ENCODE assay signal across 10 cellular contexts in genomic region chr4:159206427-159206871, GRCh38.
DNase-seq lines count a peak whose midpoint lies in the region; ATAC-seq, FAIRE-seq and TF ChIP-seq lines count a peak whose summit lies in the region.
"Had no signal": no experiment of that assay in that cellular context is flagged by ENCODE, and none has a peak within 500 bp of the region (broad histone marks: within the 10 kb centered on the region; RNA-seq: fewer than 3 reads in every experiment).

No MANE protein-coding gene starts in this region.

- H3K27me3 Mint-ChIP-seq in activated T-helper 17 cell treated with anti-CD3 and anti-CD28 coated beads, Interleukin-2, amount 50 U/mL, for 72 hours = no peaks in the 10 kb centered on the region
- no peaks in the 10 kb centered on the region for H3K27me3 Mint-ChIP-seq in Calu3 (ENCODE audit: unreplicated experiment)
- H3K27me3 Mint-ChIP-seq: naive thymus-derived CD8-positive, alpha-beta T cell had no signal

- no peak overlapping the region for H3K23ac ChIP-seq in neuronal stem cell (ENCODE audit: low read depth, low read length, poor library complexity)

- peak; percentile 83 for ATAC-seq in activated CD4-positive, CD25-positive, alpha-beta regulatory T cell treated with anti-CD3 and anti-CD28 coated beads, Interleukin-2, amount 50 U/mL, for 24 hours
- peak; percentile 76 for ATAC-seq in HG03060 (IDR thresholded peaks at IDR 0.05; ENCODE audit: low read depth, unreplicated experiment)
- peak; percentile 92 for ATAC-seq in activated T-helper 17 cell treated with anti-CD3 and anti-CD28 coated beads, Interleukin-2, amount 50 U/mL, for 72 hours (replicated peaks)

- peaks cover 7% of the 10 kb centered on the region for H3K36me3 Mint-ChIP-seq in activated T-helper 17 cell treated with anti-CD3 and anti-CD28 coated beads, Interleukin-2, amount 50 U/mL, for 72 hours (ENCODE audit: low read depth)
- H3K36me3 Mint-ChIP-seq in Calu3 (ENCODE audit: insufficient read depth, unreplicated experiment) = no peaks in the 10 kb centered on the region

- no peaks in the 10 kb centered on the region for H3K9me3 Mint-ChIP-seq in activated T-helper 17 cell treated with anti-CD3 and anti-CD28 coated beads, Interleukin-2, amount 50 U/mL, for 72 hours
- no peaks in the 10 kb centered on the region for H3K9me3 Mint-ChIP-seq in Calu3 (ENCODE audit: low read depth, unreplicated experiment)
- H3K9me3 Mint-ChIP-seq: naive thymus-derived CD8-positive, alpha-beta T cell had no signal

- H3K27ac ChIP-seq in small intestine (ENCODE audit: low read depth in 1 of 2, low read length in 1 of 2) (no peak overlapping the region), neuronal stem cell (replicated peaks; ENCODE audit: low read length) (no peak overlapping the region)

- no peak overlapping the region for H2AFZ ChIP-seq in neuronal stem cell (ENCODE audit: low read length)

- DNase-seq in activated CD4-positive, CD25-positive, alpha-beta regulatory T cell treated with anti-CD3 and anti-CD28 coated beads, Interleukin-2, amount 50 U/mL, for 72 hours = no peak
- peak; percentile 8 for DNase-seq in stimulated activated CD4-positive, alpha-beta T cell treated with anti-CD3 and anti-CD28 coated beads, Interleukin-2, amount 100 ng/mL, for 4 hours (ENCODE audit: low read depth)
- no peak for DNase-seq in small intestine
- no peak for DNase-seq in Calu3
- no peak for DNase-seq in neuronal stem cell (ENCODE audit: low spot score)
- DNase-seq: naive thymus-derived CD8-positive, alpha-beta T cell had no signal

- intact Hi-C loops in Calu3 (cut with micrococcal nuclease; ENCODE audit: unreplicated experiment) = loop anchor here (10.0 kb wide), 1 partner anchor 238 kb away; no protein-coding TSS in a partner anchor

- peaks cover 0 to 3% of the 10 kb centered on the region in 2 donors for H3K36me3 ChIP-seq in small intestine (ENCODE audit: control insufficient read depth in 2 of 2, insufficient read depth in 2 of 2, low read length in 2 of 2)
- H3K36me3 ChIP-seq in neuronal stem cell (replicated peaks in 1 of 2; ENCODE audit: control insufficient read depth in 2 of 2, insufficient read depth in 2 of 2, low read length in 2 of 2) = peaks cover 0 to 4% of the 10 kb centered on the region in 2 donors

- H2BK12ac ChIP-seq in neuronal stem cell (ENCODE audit: low read length) = no peak overlapping the region

- H2BK5ac ChIP-seq in neuronal stem cell (ENCODE audit: low read length) = no peak overlapping the region

- no peak overlapping the region for H3K18ac ChIP-seq in neuronal stem cell (ENCODE audit: low read length)

- no peak overlapping the region for H2BK15ac ChIP-seq in neuronal stem cell (ENCODE audit: low read length)

- no peaks in the 10 kb centered on the region for H3K9me3 ChIP-seq in small intestine (ENCODE audit: control insufficient read depth, low read depth)
- H3K9me3 ChIP-seq in neuronal stem cell (replicated peaks in 1 of 2; ENCODE audit: control insufficient read depth in 2 of 2, insufficient read depth in 1 of 2, low read depth in 1 of 2, low read length in 2 of 2) = peaks cover 0 to 2% of the 10 kb centered on the region in 2 donors

- peak overlapping the region in 1 of 2 donors; percentile 11 for H3K4me3 ChIP-seq in small intestine (ENCODE audit: low read depth in 1 of 2, low read length in 2 of 2)
- no peak overlapping the region for H3K4me3 ChIP-seq in neuronal stem cell (ENCODE audit: low read length in 2 of 2)

- no peak overlapping the region for H3K4me2 ChIP-seq in neuronal stem cell (ENCODE audit: insufficient read depth, low read length, poor library complexity, severe bottlenecking)

- H3K4me1 ChIP-seq in small intestine (ENCODE audit: control insufficient read depth in 2 of 2, insufficient read depth in 1 of 2, low read depth in 1 of 2, low read length in 1 of 2) = no peaks in the 10 kb centered on the region
- peaks cover 0 to 7% of the 10 kb centered on the region in 2 donors for H3K4me1 ChIP-seq in neuronal stem cell (ENCODE audit: control insufficient read depth in 2 of 2, insufficient read depth in 1 of 2, low read depth in 1 of 2, low read length in 2 of 2)

- H3K4ac ChIP-seq in neuronal stem cell (ENCODE audit: low read length) = no peak overlapping the region

- no peak overlapping the region for H2BK120ac ChIP-seq in neuronal stem cell (ENCODE audit: low read depth, low read length)

- no peak overlapping the region for H3K9ac ChIP-seq in neuronal stem cell (ENCODE audit: low read depth, low read length, poor library complexity)

- no TSS peak for BruUV-seq in Calu3 (replicated peaks; lab: Mats Ljungman, UMichigan)

- TF ChIP-seq CTCF in Calu3 (IDR thresholded peaks at IDR 0.05; ENCODE audit: unreplicated experiment) = no peak

- no peak overlapping the region for H2AK5ac ChIP-seq in neuronal stem cell (ENCODE audit: low read depth, low read length)

- no peak overlapping the region for H4K8ac ChIP-seq in neuronal stem cell (ENCODE audit: low read depth, low read length)

- peak overlapping the region; percentile 75 for H3K4me3 Mint-ChIP-seq in activated T-helper 17 cell treated with anti-CD3 and anti-CD28 coated beads, Interleukin-2, amount 50 U/mL, for 72 hours
- no peak overlapping the region for H3K4me3 Mint-ChIP-seq in Calu3 (ENCODE audit: low read depth, unreplicated experiment)

- no peak for FAIRE-seq in small intestine (lab: Jason Lieb, UNC)
- FAIRE-seq: A204.1 had no signal

- CTCF ChIA-PET in Calu3 (lab: Charles Lee) = no interaction called here

- H3K27me3 ChIP-seq in small intestine (ENCODE audit: control insufficient read depth in 2 of 2, insufficient read depth in 2 of 2, low read length in 2 of 2) (no peaks in the 10 kb centered on the region), neuronal stem cell (ENCODE audit: control insufficient read depth in 3 of 3, insufficient read depth in 3 of 3, low read depth in 1 of 3, low read length in 3 of 3) (no peaks in the 10 kb centered on the region)

- H3K27ac Mint-ChIP-seq in activated T-helper 17 cell treated with anti-CD3 and anti-CD28 coated beads, Interleukin-2, amount 50 U/mL, for 72 hours = peak overlapping the region; percentile 93
- no peak overlapping the region for H3K27ac Mint-ChIP-seq in Calu3 (ENCODE audit: unreplicated experiment)

- 38 to 77% (median 59%) methylated on average over 4 of the region's 4 CpGs for WGBS in small intestine, 3 donors
- WGBS in neuronal stem cell (ENCODE audit: extremely low coverage in 2 of 2, insufficient read length in 2 of 2, insufficient replicate concordance in 1 of 2), 2 donors = no CpG with 5 or more reads among the region's 4 CpGs

- H3K79me1 ChIP-seq in neuronal stem cell (ENCODE audit: low read depth, low read length) = no peaks in the 10 kb centered on the region

- no peak overlapping the region for H4K91ac ChIP-seq in neuronal stem cell (ENCODE audit: low read depth, low read length, poor library complexity)

- no peak overlapping the region for H3K14ac ChIP-seq in neuronal stem cell (ENCODE audit: low read length)

- peaks cover 39% of the 10 kb centered on the region for H3K4me1 Mint-ChIP-seq in activated T-helper 17 cell treated with anti-CD3 and anti-CD28 coated beads, Interleukin-2, amount 50 U/mL, for 72 hours
- H3K4me1 Mint-ChIP-seq in Calu3 (ENCODE audit: low read depth, unreplicated experiment) = no peaks in the 10 kb centered on the region
